1 cellular context compared by ENCODE assay signal in genomic region chr5:75057551-75057950, GRCh38.
TF ChIP-seq lines count a peak whose summit lies in the region.

No MANE protein-coding gene starts in this region.

TF ChIP-seq in WTC11, 78 proteins besides CTCF, POLR2A, EP300 and RAD21 (continued from another document):
- TF ChIP-seq ARID4B (CRISPR knock-in tag; IDR thresholded peaks at IDR 0.05; ENCODE audit: borderline replicate concordance), result no peak
- TF ChIP-seq ZNF416 (CRISPR knock-in tag; IDR thresholded peaks at IDR 0.05), result no peak
- no peak for TF ChIP-seq ZNF317 (CRISPR knock-in tag; IDR thresholded peaks at IDR 0.05; ENCODE audit: borderline replicate concordance, low read depth)
- TF ChIP-seq ATF1 (CRISPR knock-in tag; IDR thresholded peaks at IDR 0.05), result no peak
- TF ChIP-seq NR2C2 (CRISPR knock-in tag; IDR thresholded peaks at IDR 0.05), result no peak
- TF ChIP-seq TEAD1 (CRISPR knock-in tag; IDR thresholded peaks at IDR 0.05), result no peak
- no peak for TF ChIP-seq CBFB (CRISPR knock-in tag; IDR thresholded peaks at IDR 0.05; ENCODE audit: low read depth)
- TF ChIP-seq ZNF532 (CRISPR knock-in tag; IDR thresholded peaks at IDR 0.05; ENCODE audit: borderline replicate concordance), result no peak
- TF ChIP-seq PRRX2 (CRISPR knock-in tag; IDR thresholded peaks at IDR 0.05), result no peak
- TF ChIP-seq STAT6 (CRISPR knock-in tag; conservative IDR thresholded peaks at IDR 0.05; ENCODE audit: low read depth), result no peak
- no peak for TF ChIP-seq ATF2 (CRISPR knock-in tag; IDR thresholded peaks at IDR 0.05; ENCODE audit: borderline replicate concordance, low read depth)
- TF ChIP-seq RELA (CRISPR knock-in tag; IDR thresholded peaks at IDR 0.05; ENCODE audit: borderline replicate concordance), result no peak
- TF ChIP-seq ZNF121 (CRISPR knock-in tag; IDR thresholded peaks at IDR 0.05), result no peak
- TF ChIP-seq GTF2I (CRISPR knock-in tag; conservative IDR thresholded peaks at IDR 0.05), result no peak
- TF ChIP-seq FOXJ3 (CRISPR knock-in tag; IDR thresholded peaks at IDR 0.05; ENCODE audit: borderline replicate concordance), result no peak
- no peak for TF ChIP-seq JUN (CRISPR knock-in tag; IDR thresholded peaks at IDR 0.05)
